In the genomic region with DNA sequence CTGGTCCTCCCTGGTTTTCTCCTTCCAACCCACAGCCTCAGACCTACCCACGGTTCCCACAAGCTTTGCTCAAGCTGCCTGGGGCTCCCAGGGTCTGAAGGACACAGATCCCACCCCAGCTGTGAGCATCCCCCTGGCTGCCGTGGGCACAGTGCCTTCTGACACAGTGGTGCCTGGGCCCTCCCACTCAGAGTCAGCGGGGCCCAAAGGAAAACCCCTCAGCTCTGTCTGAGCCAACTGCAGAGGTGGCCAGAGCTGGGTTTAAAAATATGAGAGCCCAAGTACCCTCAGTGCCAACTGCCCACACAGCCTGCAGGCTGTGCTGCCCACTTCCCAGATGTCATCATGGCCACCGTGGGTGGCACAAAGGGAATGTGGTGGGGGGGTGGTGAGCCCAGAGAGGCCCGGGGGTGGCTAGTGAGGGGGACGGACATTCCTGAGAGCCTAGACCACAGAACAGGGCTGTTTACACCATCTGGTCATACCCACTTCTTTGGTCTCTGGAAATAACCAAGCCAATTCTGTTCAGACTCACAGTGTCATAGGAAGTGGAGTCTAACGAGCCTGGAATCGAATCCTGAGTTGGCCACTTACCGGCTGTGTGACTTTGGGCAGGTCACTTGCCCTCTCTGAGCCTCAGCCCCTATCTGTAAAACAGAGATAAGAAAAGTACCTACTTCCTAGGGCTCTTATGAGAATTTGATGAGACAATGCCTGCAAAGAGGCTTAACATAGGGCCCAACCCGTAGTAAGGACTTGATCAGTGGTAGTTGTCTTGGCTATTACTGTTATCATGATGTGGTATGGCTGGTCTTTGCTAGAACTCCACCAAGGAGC, we compare ENCODE assay signal across 17 cellular contexts.
DNase-seq lines count a peak whose midpoint lies in the region; ATAC-seq lines count a peak whose summit lies in the region.
"Had no signal": no experiment of that assay in that cellular context is flagged by ENCODE, and none has a peak within 500 bp of the region (broad histone marks: within the 10 kb centered on the region; RNA-seq: fewer than 3 reads in every experiment).

No MANE protein-coding gene starts in this region.

- H3K9ac ChIP-seq in skeletal muscle satellite cell (ENCODE audit: low read depth, low read length) = no peak overlapping the region

- H3K9me3 ChIP-seq in skeletal muscle satellite cell (replicated peaks; ENCODE audit: low read length) = peaks cover under 1% of the 10 kb centered on the region

- no peak for ATAC-seq in GM21786 (IDR thresholded peaks at IDR 0.05; ENCODE audit: unreplicated experiment)
- ATAC-seq: mucosa of descending colon, right cardiac atrium had no signal

- peak overlapping the region; percentile 57 for H3K4me2 ChIP-seq in skeletal muscle satellite cell (ENCODE audit: low read length)

- DNase-seq in GM03348 (ENCODE audit: low spot score) = peak; percentile 21
- peak; percentile 20 for DNase-seq in LHCN-M2 (ENCODE audit: low read depth)
- peak; percentile 39 for DNase-seq in ecto neural progenitor cell (ENCODE audit: low spot score)
- DNase-seq in SK-N-DZ (ENCODE audit: low spot score) = no peak
- no peak for DNase-seq in GOT3 (lab: John Stamatoyannopoulos, UW)
- no peak for DNase-seq in NCI-H510A (lab: John Stamatoyannopoulos, UW)
- DNase-seq: activated B cell treated with CpG ODN at 0.5 μM for 24 hours, Caco-2, dermis blood vessel endothelial cell, mucosa of descending colon, NCI-H1694 treated with DMSO at 0.1 percent for 48 hours, NCI-H2227 treated with DMSO at 0.1 percent for 48 hours, nucleus accumbens, right cardiac atrium had no signal

- H3K4me3 ChIP-seq in skeletal muscle satellite cell (ENCODE audit: low read length) = no peak overlapping the region
- H3K4me3 ChIP-seq: breast epithelium, mucosa of descending colon had no signal

- peaks cover 15% of the 10 kb centered on the region for H3K4me1 ChIP-seq in skeletal muscle satellite cell (ENCODE audit: control insufficient read depth, insufficient read depth, low read length)
- H3K4me1 ChIP-seq: breast epithelium, Caco-2 had no signal

- peaks cover 64% of the 10 kb centered on the region for H3K27me3 ChIP-seq in skeletal muscle satellite cell (ENCODE audit: control insufficient read depth, insufficient read depth, low read length)
- H3K27me3 ChIP-seq: breast epithelium had no signal

- H3K36me3 ChIP-seq in skeletal muscle satellite cell (ENCODE audit: insufficient read depth, low read length) = no peaks in the 10 kb centered on the region
- H3K36me3 ChIP-seq: breast epithelium had no signal

Comparison
In these comparisons a context has a peak if more than half of its experiments do, and no peak if none do; other contexts are left out.
1. DNase-seq: peak in GM03348 (single experiment), LHCN-M2 (single experiment) and ecto neural progenitor cell (single experiment); none in SK-N-DZ (single experiment), GOT3 (single experiment) and NCI-H510A (single experiment).